ENCODE assay signal across 27 cellular contexts in genomic region chr4:107452717-107453116, GRCh38.
DNase-seq lines count a peak whose midpoint lies in the region; ATAC-seq, FAIRE-seq and TF ChIP-seq lines count a peak whose summit lies in the region.
"Had no signal": no experiment of that assay in that cellular context is flagged by ENCODE, and none has a peak within 500 bp of the region (broad histone marks: within the 10 kb centered on the region; RNA-seq: fewer than 3 reads in every experiment).

No MANE protein-coding gene starts in this region.

- H3K36me3 ChIP-seq in pancreas (no peaks in the 10 kb centered on the region), small intestine (ENCODE audit: control insufficient read depth in 2 of 2, insufficient read depth in 2 of 2, low read length in 2 of 2) (no peaks in the 10 kb centered on the region), HAP-1 (replicated peaks) (no peaks in the 10 kb centered on the region)
- H3K36me3 ChIP-seq: BE2C; BLaER1 treated with 17β-estradiol and CSF1 and Interleukin-3, amounts not matched to agents 10 nM and 100 nM had no signal

- H3K4me1 ChIP-seq in pancreas: peaks cover 0 to 5% (median 0%) of the 10 kb centered on the region in 3 donors
- H3K4me1 ChIP-seq in small intestine (ENCODE audit: control insufficient read depth in 2 of 2, insufficient read depth in 1 of 2, low read depth in 1 of 2, low read length in 1 of 2): no peaks in the 10 kb centered on the region
- no peaks in the 10 kb centered on the region for H3K4me1 ChIP-seq in HAP-1
- H3K4me1 ChIP-seq: A549; BLaER1 treated with 17β-estradiol and CSF1 and Interleukin-3, amounts not matched to agents 10 nM and 100 nM had no signal

- in situ Hi-C loops in HAP-1 (cut with MboI; ENCODE audit: low sequenced_read_pairs): no loop called here

- H3K27ac Mint-ChIP-seq in mesothelial cell of epicardium: peak overlapping the region; percentile 34
- H3K27ac Mint-ChIP-seq: CD14-positive monocyte; CD4-positive, alpha-beta T cell; CD8-positive, alpha-beta memory T cell; GM23338; H9; HFFc6 had no signal

- no peaks in the 10 kb centered on the region for H3K9me3 Mint-ChIP-seq in mesothelial cell of epicardium
- H3K9me3 Mint-ChIP-seq: CD4-positive, alpha-beta T cell; GM23338; H9; HFFc6 had no signal

- no peaks in the 10 kb centered on the region for H3K27me3 Mint-ChIP-seq in mesothelial cell of epicardium (ENCODE audit: low read depth)

- H3K4me3 Mint-ChIP-seq in mesothelial cell of epicardium: no peak overlapping the region
- H3K4me3 Mint-ChIP-seq: CD14-positive monocyte; CD4-positive, alpha-beta T cell; CD8-positive, alpha-beta memory T cell; GM23338; H9; HFFc6 had no signal

- H3K27ac ChIP-seq in pancreas (no peak overlapping the region), small intestine (ENCODE audit: low read depth in 1 of 2, low read length in 1 of 2) (no peak overlapping the region)
- H3K27ac ChIP-seq: A549; BLaER1 treated with 17β-estradiol and CSF1 and Interleukin-3, amounts not matched to agents 10 nM and 100 nM had no signal

- peaks cover 9% of the 10 kb centered on the region for H3K4me1 Mint-ChIP-seq in mesothelial cell of epicardium
- H3K4me1 Mint-ChIP-seq: CD14-positive monocyte; CD8-positive, alpha-beta memory T cell had no signal

- FAIRE-seq in pancreas (lab: Jason Lieb, UNC): peak; percentile 53
- FAIRE-seq in small intestine (lab: Jason Lieb, UNC): peak; percentile 10
- FAIRE-seq: A549, D721Med, GM12878, GM18507 had no signal

- H3K9me3 ChIP-seq in pancreas: no peaks in the 10 kb centered on the region
- no peaks in the 10 kb centered on the region for H3K9me3 ChIP-seq in small intestine (ENCODE audit: control insufficient read depth, low read depth)
- H3K9me3 ChIP-seq in HAP-1: no peaks in the 10 kb centered on the region
- H3K9me3 ChIP-seq: A549; BE2C; BLaER1 treated with 17β-estradiol and CSF1 and Interleukin-3, amounts not matched to agents 10 nM and 100 nM had no signal

- intact Hi-C loops in pancreas (cut with DNase I): no loop called here

- H3K27me3 ChIP-seq in pancreas: no peaks in the 10 kb centered on the region
- no peaks in the 10 kb centered on the region for H3K27me3 ChIP-seq in small intestine (ENCODE audit: control insufficient read depth in 2 of 2, insufficient read depth in 2 of 2, low read length in 2 of 2)
- 0 out of 2 replicates have a peak, but pooled peaks cover 2% of the 10 kb centered on the region for H3K27me3 ChIP-seq in HAP-1 (ENCODE audit: low read depth)
- H3K27me3 ChIP-seq: BE2C; BLaER1 treated with 17β-estradiol and CSF1 and Interleukin-3, amounts not matched to agents 10 nM and 100 nM had no signal

- DNase-seq in mesothelial cell of epicardium (ENCODE audit: low spot score in 2 of 2, unreplicated experiment in 2 of 2): no peak
- no peak for DNase-seq in pancreas
- DNase-seq in small intestine: no peak
- DNase-seq in hypothalamus (lab: John Stamatoyannopoulos, UW): no peak
- DNase-seq in HAP-1 (ENCODE audit: low spot score in 2 of 2): no peak
- DNase-seq: 8988T; ACHN; AML-193; BE2C; CD4-positive, alpha-beta T cell; CD8-positive, alpha-beta memory T cell; DMS 273 treated with DMSO at 0.1 percent for 48 hours; DMS79; EL; GDM1; H9; HFFc6 had no signal

- H3K36me3 Mint-ChIP-seq in mesothelial cell of epicardium: no peaks in the 10 kb centered on the region
- H3K36me3 Mint-ChIP-seq: CD14-positive monocyte; CD8-positive, alpha-beta memory T cell had no signal

- peak; percentile 68; the same call in 2 of the 3 replicates for ATAC-seq in SK-N-SH treated with all-trans-retinoic acid at 6 μM for 48 hours
- ATAC-seq in pancreas: no peak
- ATAC-seq in HG03039 (IDR thresholded peaks at IDR 0.05; ENCODE audit: unreplicated experiment): no peak
- no peak for ATAC-seq in HG03159 (IDR thresholded peaks at IDR 0.05; ENCODE audit: unreplicated experiment)
- ATAC-seq: A549, GM12878, GM23338 had no signal

- H3K4me3 ChIP-seq in pancreas (no peak overlapping the region), small intestine (ENCODE audit: low read depth in 1 of 2, low read length in 2 of 2) (no peak overlapping the region), HAP-1 (no peak overlapping the region)
- H3K4me3 ChIP-seq: A549; BLaER1 treated with 17β-estradiol and CSF1 and Interleukin-3, amounts not matched to agents 10 nM and 100 nM; GM12878; GM23338 had no signal

- TF ChIP-seq CTCF in mesothelial cell of epicardium (IDR thresholded peaks at IDR 0.05; ENCODE audit: unreplicated experiment) (no peak), pancreas (IDR thresholded peaks at IDR 0.05) (no peak)

TF ChIP-seq in SK-N-SH treated with all-trans-retinoic acid at 6 μM for 48 hours, 23 proteins besides CTCF, POLR2A, EP300 and RAD21:
- TF ChIP-seq ISL1 (CRISPR knock-in tag; IDR thresholded peaks at IDR 0.05) (peak; percentile 54; the same call in 1 of the 2 replicates), TOX (CRISPR knock-in tag; IDR thresholded peaks at IDR 0.05; ENCODE audit: borderline replicate concordance) (no peak), TCF4 (CRISPR knock-in tag; IDR thresholded peaks at IDR 0.05; ENCODE audit: borderline replicate concordance) (peak; percentile 93), ZNF565 (CRISPR knock-in tag; conservative IDR thresholded peaks at IDR 0.05; ENCODE audit: low read depth) (no peak)
- TF ChIP-seq, protein P1, sequence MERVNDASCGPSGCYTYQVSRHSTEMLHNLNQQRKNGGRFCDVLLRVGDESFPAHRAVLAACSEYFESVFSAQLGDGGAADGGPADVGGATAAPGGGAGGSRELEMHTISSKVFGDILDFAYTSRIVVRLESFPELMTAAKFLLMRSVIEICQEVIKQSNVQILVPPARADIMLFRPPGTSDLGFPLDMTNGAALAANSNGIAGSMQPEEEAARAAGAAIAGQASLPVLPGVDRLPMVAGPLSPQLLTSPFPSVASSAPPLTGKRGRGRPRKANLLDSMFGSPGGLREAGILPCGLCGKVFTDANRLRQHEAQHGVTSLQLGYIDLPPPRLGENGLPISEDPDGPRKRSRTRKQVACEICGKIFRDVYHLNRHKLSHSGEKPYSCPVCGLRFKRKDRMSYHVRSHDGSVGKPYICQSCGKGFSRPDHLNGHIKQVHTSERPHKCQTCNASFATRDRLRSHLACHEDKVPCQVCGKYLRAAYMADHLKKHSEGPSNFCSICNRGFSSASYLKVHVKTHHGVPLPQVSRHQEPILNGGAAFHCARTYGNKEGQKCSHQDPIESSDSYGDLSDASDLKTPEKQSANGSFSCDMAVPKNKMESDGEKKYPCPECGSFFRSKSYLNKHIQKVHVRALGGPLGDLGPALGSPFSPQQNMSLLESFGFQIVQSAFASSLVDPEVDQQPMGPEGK (CRISPR knock-in tag; IDR thresholded peaks at IDR 0.05; ENCODE audit: borderline replicate concordance): no peak
- TF ChIP-seq, protein P2, sequence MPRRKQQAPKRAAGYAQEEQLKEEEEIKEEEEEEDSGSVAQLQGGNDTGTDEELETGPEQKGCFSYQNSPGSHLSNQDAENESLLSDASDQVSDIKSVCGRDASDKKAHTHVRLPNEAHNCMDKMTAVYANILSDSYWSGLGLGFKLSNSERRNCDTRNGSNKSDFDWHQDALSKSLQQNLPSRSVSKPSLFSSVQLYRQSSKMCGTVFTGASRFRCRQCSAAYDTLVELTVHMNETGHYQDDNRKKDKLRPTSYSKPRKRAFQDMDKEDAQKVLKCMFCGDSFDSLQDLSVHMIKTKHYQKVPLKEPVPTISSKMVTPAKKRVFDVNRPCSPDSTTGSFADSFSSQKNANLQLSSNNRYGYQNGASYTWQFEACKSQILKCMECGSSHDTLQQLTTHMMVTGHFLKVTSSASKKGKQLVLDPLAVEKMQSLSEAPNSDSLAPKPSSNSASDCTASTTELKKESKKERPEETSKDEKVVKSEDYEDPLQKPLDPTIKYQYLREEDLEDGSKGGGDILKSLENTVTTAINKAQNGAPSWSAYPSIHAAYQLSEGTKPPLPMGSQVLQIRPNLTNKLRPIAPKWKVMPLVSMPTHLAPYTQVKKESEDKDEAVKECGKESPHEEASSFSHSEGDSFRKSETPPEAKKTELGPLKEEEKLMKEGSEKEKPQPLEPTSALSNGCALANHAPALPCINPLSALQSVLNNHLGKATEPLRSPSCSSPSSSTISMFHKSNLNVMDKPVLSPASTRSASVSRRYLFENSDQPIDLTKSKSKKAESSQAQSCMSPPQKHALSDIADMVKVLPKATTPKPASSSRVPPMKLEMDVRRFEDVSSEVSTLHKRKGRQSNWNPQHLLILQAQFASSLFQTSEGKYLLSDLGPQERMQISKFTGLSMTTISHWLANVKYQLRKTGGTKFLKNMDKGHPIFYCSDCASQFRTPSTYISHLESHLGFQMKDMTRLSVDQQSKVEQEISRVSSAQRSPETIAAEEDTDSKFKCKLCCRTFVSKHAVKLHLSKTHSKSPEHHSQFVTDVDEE (CRISPR knock-in tag; IDR thresholded peaks at IDR 0.05): peak; percentile 94; the same call in 1 of the 2 replicates
